Comparison of ENCODE assay signal across 16 cellular contexts in genomic region chr22:35656284-35656752, GRCh38. TPM values are rescaled to one million over a fixed set of nuclear protein-coding genes. Genes with fewer than 3 reads are reported as not detected.
A peak's percentile ranks its signal among the peaks of the same experiment; 100 is the strongest.
DNase-seq lines count a peak whose midpoint lies in the region; ATAC-seq and TF ChIP-seq lines count a peak whose summit lies in the region.
"Had no signal": no experiment of that assay in that cellular context is flagged by ENCODE, and none has a peak within 500 bp of the region (broad histone marks: within the 10 kb centered on the region; RNA-seq: fewer than 3 reads in every experiment).

No MANE protein-coding gene starts in this region.

- H3K4me3 Mint-ChIP-seq in CD4-positive, CD25-positive, alpha-beta regulatory T cell, result peak overlapping the region in 2 of 4 donors; percentile 13 to 54
- H3K4me3 Mint-ChIP-seq in Calu3 (ENCODE audit: low read depth, unreplicated experiment), result no peak overlapping the region
- H3K4me3 Mint-ChIP-seq in immature natural killer cell, result no peak overlapping the region

- no peaks in the 10 kb centered on the region for H3K27me3 ChIP-seq in CD4-positive, CD25-positive, alpha-beta regulatory T cell (ENCODE audit: control insufficient read depth, insufficient read depth, low read length)
- peaks cover 11% of the 10 kb centered on the region for H3K27me3 ChIP-seq in WERI-Rb-1 (ENCODE audit: insufficient read depth, low read depth, severe bottlenecking)
- no peaks in the 10 kb centered on the region for H3K27me3 ChIP-seq in heart left ventricle
- H3K27me3 ChIP-seq: right lobe of liver had no signal

- no peak overlapping the region for H3K4me3 ChIP-seq in CD4-positive, CD25-positive, alpha-beta regulatory T cell (ENCODE audit: low read depth, low read length)
- no peak overlapping the region for H3K4me3 ChIP-seq in WERI-Rb-1 (ENCODE audit: low read depth, low read length)
- H3K4me3 ChIP-seq in heart left ventricle, result no peak overlapping the region
- H3K4me3 ChIP-seq: right lobe of liver had no signal

- no peak overlapping the region for H3K27ac ChIP-seq in CD4-positive, CD25-positive, alpha-beta regulatory T cell (ENCODE audit: insufficient read depth, low read length, poor library complexity, severe bottlenecking)
- H3K27ac ChIP-seq in WERI-Rb-1, result no peak overlapping the region
- H3K27ac ChIP-seq in heart left ventricle, result no peak overlapping the region
- H3K27ac ChIP-seq: right lobe of liver had no signal

- DNase-seq in CD4-positive, CD25-positive, alpha-beta regulatory T cell, result no peak
- DNase-seq in Calu3 (no peak), WERI-Rb-1 (peak; percentile 20), immature natural killer cell (no peak), pons (ENCODE audit: low spot score) (no peak), foreskin melanocyte (no peak), heart left ventricle (no peak), T-helper 1 cell (no peak)
- DNase-seq: activated CD4-positive, CD25-positive, alpha-beta regulatory T cell; activated CD8-positive, alpha-beta memory T cell treated with anti-CD3 and anti-CD28 coated beads, Interleukin-2, amount 50 U/mL, for 48 hours; glutamatergic neuron; NCI-H1694; right lobe of liver; stimulated activated CD4-positive, alpha-beta T cell treated with anti-CD3 and anti-CD28 coated beads, Interleukin-2, amount 100 ng/mL, for 24 hours; substantia nigra had no signal

- intact Hi-C loops in Calu3 (cut with micrococcal nuclease; ENCODE audit: unreplicated experiment) (no loop called here), heart left ventricle (cut with DNase I) (no loop called here)

- no peaks in the 10 kb centered on the region for H3K9me3 ChIP-seq in CD4-positive, CD25-positive, alpha-beta regulatory T cell (ENCODE audit: control insufficient read depth in 2 of 2, low read length in 2 of 2)
- H3K9me3 ChIP-seq in WERI-Rb-1 (ENCODE audit: severe bottlenecking), result peaks cover 9% of the 10 kb centered on the region
- peaks cover 0 to 9% (median 0%) of the 10 kb centered on the region in 12 donors for H3K9me3 ChIP-seq in heart left ventricle
- H3K9me3 ChIP-seq: right lobe of liver had no signal

- H3K4me1 Mint-ChIP-seq in CD4-positive, CD25-positive, alpha-beta regulatory T cell, result peaks cover 10 to 93% (median 65%) of the 10 kb centered on the region in 4 donors
- H3K4me1 Mint-ChIP-seq in Calu3 (ENCODE audit: low read depth, unreplicated experiment), result peaks cover 11% of the 10 kb centered on the region
- H3K4me1 Mint-ChIP-seq in immature natural killer cell, result peaks cover 83 to 95% of the 10 kb centered on the region in 2 donors

- peak overlapping the region in 2 of 3 donors; percentile 10 to 96 for H3K27ac Mint-ChIP-seq in CD4-positive, CD25-positive, alpha-beta regulatory T cell
- H3K27ac Mint-ChIP-seq in Calu3 (ENCODE audit: unreplicated experiment) (peak overlapping the region; percentile 44), immature natural killer cell (peak overlapping the region; percentile 65 to 100 (median 77))

- H3K36me3 ChIP-seq in CD4-positive, CD25-positive, alpha-beta regulatory T cell (ENCODE audit: control insufficient read depth, insufficient read depth, low read length), result peaks cover 53% of the 10 kb centered on the region
- H3K36me3 ChIP-seq in WERI-Rb-1 (no peaks in the 10 kb centered on the region), heart left ventricle (peaks cover 0 to 70% (median 45%) of the 10 kb centered on the region in 9 donors)

- BruUV-seq in Calu3 (replicated peaks; lab: Mats Ljungman, UMichigan), result no TSS peak

- CTCF ChIA-PET in Calu3 (lab: Charles Lee), result no interaction called here

- H3K36me3 Mint-ChIP-seq in CD4-positive, CD25-positive, alpha-beta regulatory T cell, result peaks cover 44% of the 10 kb centered on the region
- H3K36me3 Mint-ChIP-seq in Calu3 (ENCODE audit: insufficient read depth, unreplicated experiment) (peaks cover 20% of the 10 kb centered on the region), immature natural killer cell (peaks cover 32 to 52% (median 36%) of the 10 kb centered on the region in 3 donors)

- WGBS in heart left ventricle, 4 donors, result 72 to 81% (median 77%) methylated on average over 5 of the region's 5 CpGs

- no peak for ATAC-seq in CD4-positive, CD25-positive, alpha-beta regulatory T cell (ENCODE audit: low read depth in 2 of 2)
- no peak for ATAC-seq in heart left ventricle
- ATAC-seq: right lobe of liver had no signal

- TF ChIP-seq CTCF in Calu3 (IDR thresholded peaks at IDR 0.05; ENCODE audit: unreplicated experiment) (no peak), WERI-Rb-1 (IDR thresholded peaks at IDR 0.05; ENCODE audit: low read depth, low read length) (no peak), heart left ventricle (IDR thresholded peaks at IDR 0.05) (no peak)

- H3K9me3 Mint-ChIP-seq in CD4-positive, CD25-positive, alpha-beta regulatory T cell, result peaks cover 0 to under 1% (median 0%) of the 10 kb centered on the region in 7 donors
- H3K9me3 Mint-ChIP-seq in Calu3 (ENCODE audit: low read depth, unreplicated experiment) (peaks cover 7% of the 10 kb centered on the region), immature natural killer cell (no peaks in the 10 kb centered on the region)

- no peak for TF ChIP-seq POLR2A in heart left ventricle (IDR thresholded peaks at IDR 0.05)

- peaks cover 49% of the 10 kb centered on the region for H3K4me1 ChIP-seq in CD4-positive, CD25-positive, alpha-beta regulatory T cell (ENCODE audit: control insufficient read depth, insufficient read depth, low read length, poor library complexity, severe bottlenecking)
- H3K4me1 ChIP-seq in heart left ventricle, result peaks cover 0 to 45% (median under 1%) of the 10 kb centered on the region in 12 donors

- no peaks in the 10 kb centered on the region for H3K27me3 Mint-ChIP-seq in CD4-positive, CD25-positive, alpha-beta regulatory T cell
- no peaks in the 10 kb centered on the region for H3K27me3 Mint-ChIP-seq in Calu3 (ENCODE audit: unreplicated experiment)
- H3K27me3 Mint-ChIP-seq in immature natural killer cell (ENCODE audit: low read depth in 3 of 3), result peaks cover 2 to 14% (median 10%) of the 10 kb centered on the region in 3 donors

RNA-seq across cellular contexts. Expression of gene APOL6, which starts 8.1 kb away (rescaled TPM):
- 71.9 TPM for total RNA-seq in CD4-positive, CD25-positive, alpha-beta regulatory T cell
- polyA plus RNA-seq in CD4-positive, CD25-positive, alpha-beta regulatory T cell, result 10 to 100 TPM; 17.8 to 22.1 (median 20.1) TPM
- total RNA-seq in Calu3 (2022) (24.0 and 39.9 TPM in 2 replicates), heart left ventricle (10 to 100 TPM in 3 of 9 donors, 1 to 10 TPM in 6; 3.3 to 55.8 (median 7.3) TPM)
- polyA plus RNA-seq in immature natural killer cell (10 to 100 TPM; 11.9 to 45.8 (median 18.4) TPM), heart left ventricle (1 to 10 TPM; 2.3 to 2.4 TPM)

RNA-seq across cellular contexts. Expression of gene MB, which starts 39.2 kb away (rescaled TPM):
- total RNA-seq in CD4-positive, CD25-positive, alpha-beta regulatory T cell, result not detected
- not detected for polyA plus RNA-seq in CD4-positive, CD25-positive, alpha-beta regulatory T cell
- total RNA-seq in Calu3 (2022) (0.37 TPM in 1 of 2 replicates, not detected in the other), heart left ventricle (over 10,000 TPM in 7 of 9 donors, 1,000 to 10,000 TPM in 2; 6,950 to 16,840 (median 13,341) TPM)
- polyA plus RNA-seq in immature natural killer cell (under 1 TPM in 1 of 3 donors, not detected in 2; 0.33 TPM), heart left ventricle (over 10,000 TPM in 1 of 2 donors, 1,000 to 10,000 TPM in 1; 6,181 to 16,360 TPM)
- polyA plus RNA-seq: BJ had no signal

Comparison
In these comparisons a context has a peak if more than half of its experiments do, and no peak if none do; other contexts are left out.
1. RNA of gene MB, which starts 39.2 kb away (total RNA-seq): 6,950 to 16,840 TPM in heart left ventricle; 0.37 TPM in Calu3 and not detected in CD4-positive, CD25-positive, alpha-beta regulatory T cell (single experiment); every median in the first group is over 1,000 times any median in the second.
2. Peak in every context shown above with its lines, with median percentiles within 50 percentile points of each other: H3K27ac Mint-ChIP-seq.